ENCODE assay signal across 20 cellular contexts in genomic region chr6:46116289-46116688, GRCh38. TPM values are rescaled to one million over a fixed set of nuclear protein-coding genes. Genes with fewer than 3 reads are reported as not detected.
"Had no signal": no experiment of that assay in that cellular context is flagged by ENCODE, and none has a peak within 500 bp of the region (broad histone marks: within the 10 kb centered on the region; RNA-seq: fewer than 3 reads in every experiment).

No MANE protein-coding gene starts in this region.

- H3K4me2 ChIP-seq: neural progenitor cell had no signal

- H3K4me1 ChIP-seq: left lung, neural progenitor cell, testis had no signal

- H3K4me3 Mint-ChIP-seq: activated CD8-positive, alpha-beta T cell treated with anti-CD3 and anti-CD28 coated beads for 36 hours; activated naive CD8-positive, alpha-beta T cell treated with anti-CD3 and anti-CD28 coated beads, Interleukin-2, amount 10 ng/mL, durations not matched to agents 7 days and 5 days; endodermal cell; naive thymus-derived CD4-positive, alpha-beta T cell; neural progenitor cell; type B pancreatic cell had no signal

- H3K27me3 Mint-ChIP-seq: activated CD8-positive, alpha-beta T cell treated with anti-CD3 and anti-CD28 coated beads for 36 hours; activated naive CD8-positive, alpha-beta T cell treated with anti-CD3 and anti-CD28 coated beads, Interleukin-2, amount 10 ng/mL, durations not matched to agents 7 days and 5 days; naive thymus-derived CD4-positive, alpha-beta T cell; progenitor cell of endocrine pancreas; type B pancreatic cell had no signal

- H3K9me3 ChIP-seq: left lung, mucosa of descending colon, testis had no signal

- H3K27me3 ChIP-seq: left lung, neural progenitor cell, testis had no signal

- H3K4me1 Mint-ChIP-seq: neural progenitor cell had no signal

- H3K36me3 ChIP-seq: left lung, neural progenitor cell had no signal

- H3K36me3 Mint-ChIP-seq: neural progenitor cell, type B pancreatic cell had no signal

- ATAC-seq: activated CD8-positive, alpha-beta T cell treated with anti-CD3 and anti-CD28 coated beads for 36 hours; left lung; mucosa of descending colon; naive thymus-derived CD4-positive, alpha-beta T cell had no signal

- DNase-seq: activated CD4-positive, alpha-beta T cell treated with anti-CD3 and anti-CD28 coated beads for 48 hours; activated CD4-positive, CD25-positive, alpha-beta regulatory T cell; activated CD8-positive, alpha-beta T cell treated with anti-CD3 and anti-CD28 coated beads for 36 hours; activated naive CD4-positive, alpha-beta T cell treated with Interleukin-2 at 50 U/mL for 16 hours; activated naive CD8-positive, alpha-beta T cell treated with anti-CD3 and anti-CD28 coated beads, Interleukin-2, amount 10 ng/mL, durations not matched to agents 7 days and 5 days; activated T-cell treated with anti-CD3 and anti-CD28 coated beads, Interleukin-2, amount 50 U/mL, for 1 hour; amygdala; endodermal cell; foreskin melanocyte; hypothalamus; kidney; left lung; mucosa of descending colon; naive thymus-derived CD4-positive, alpha-beta T cell; testis had no signal

- H3K4me3 ChIP-seq: left lung, mucosa of descending colon, neural progenitor cell, testis had no signal

- H2AFZ ChIP-seq: neural progenitor cell had no signal

- H3K27ac ChIP-seq: left lung, neural progenitor cell, testis had no signal

- H3K27ac Mint-ChIP-seq: activated CD8-positive, alpha-beta T cell treated with anti-CD3 and anti-CD28 coated beads for 36 hours; activated naive CD8-positive, alpha-beta T cell treated with anti-CD3 and anti-CD28 coated beads, Interleukin-2, amount 10 ng/mL, durations not matched to agents 7 days and 5 days; activated T-helper 2 cell treated with anti-CD3 and anti-CD28 coated beads, Interferon-gamma antibody, Interleukin-2, Interleukin-4, amounts not matched to agents 10 μg/mL and 5 μg/mL and 100 μg/mL, durations not matched to agents 14 hours and 24 hours and 36 hours; endodermal cell; naive thymus-derived CD4-positive, alpha-beta T cell; neural progenitor cell; progenitor cell of endocrine pancreas; type B pancreatic cell had no signal

- FAIRE-seq: colon, kidney had no signal

- H3K9ac ChIP-seq: neural progenitor cell had no signal

RNA-seq across cellular contexts. Expression of gene ENPP5, which starts 54.5 kb away (rescaled TPM):
- total RNA-seq: activated T-helper 2 cell treated with anti-CD3 and anti-CD28 coated beads, Interferon-gamma antibody, Interleukin-2, Interleukin-4, amounts not matched to agents 10 μg/mL and 5 μg/mL and 100 μg/mL, durations not matched to agents 14 hours and 24 hours and 36 hours had no signal
